1 cellular context compared by ENCODE assay signal in the genomic region with DNA sequence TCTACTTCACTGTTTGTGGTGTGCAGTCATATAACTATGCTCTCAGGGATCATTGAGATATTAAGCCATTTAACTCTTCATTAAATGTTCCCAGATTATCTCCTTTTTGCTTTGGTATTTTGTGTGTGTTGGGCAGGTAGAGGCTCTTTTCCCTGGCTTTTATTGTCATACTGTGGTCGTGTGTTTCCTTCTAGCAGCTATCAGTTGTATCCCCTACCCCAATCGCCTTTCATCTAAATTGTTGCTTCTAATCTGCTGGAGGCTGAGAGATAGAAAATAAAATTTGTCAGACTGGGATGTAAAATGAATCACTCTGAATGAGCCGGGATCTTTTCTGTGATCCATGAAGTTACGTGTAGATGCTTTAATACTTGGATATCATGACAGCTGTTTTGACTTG.
TF ChIP-seq lines count a peak whose summit lies in the region.

No MANE protein-coding gene starts in this region.

TF ChIP-seq in IMR-90, 13 proteins besides CTCF, POLR2A, EP300 and RAD21:
- TF ChIP-seq CEBPB (IDR thresholded peaks at IDR 0.05; ENCODE audit: low read depth, low read length) (no peak), BHLHE40 (IDR thresholded peaks at IDR 0.05; ENCODE audit: low read depth, low read length) (no peak), MAFK (IDR thresholded peaks at IDR 0.05; ENCODE audit: low read depth, low read length) (no peak)
- TF ChIP-seq, protein P1, sequence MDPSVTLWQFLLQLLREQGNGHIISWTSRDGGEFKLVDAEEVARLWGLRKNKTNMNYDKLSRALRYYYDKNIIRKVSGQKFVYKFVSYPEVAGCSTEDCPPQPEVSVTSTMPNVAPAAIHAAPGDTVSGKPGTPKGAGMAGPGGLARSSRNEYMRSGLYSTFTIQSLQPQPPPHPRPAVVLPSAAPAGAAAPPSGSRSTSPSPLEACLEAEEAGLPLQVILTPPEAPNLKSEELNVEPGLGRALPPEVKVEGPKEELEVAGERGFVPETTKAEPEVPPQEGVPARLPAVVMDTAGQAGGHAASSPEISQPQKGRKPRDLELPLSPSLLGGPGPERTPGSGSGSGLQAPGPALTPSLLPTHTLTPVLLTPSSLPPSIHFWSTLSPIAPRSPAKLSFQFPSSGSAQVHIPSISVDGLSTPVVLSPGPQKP (IDR thresholded peaks at IDR 0.05; ENCODE audit: borderline replicate concordance, low read depth, low read length), result no peak
TF ChIP-seq in IMR-90: peak in this region for 0.
